1 cellular context compared by ENCODE assay signal in the genomic region with DNA sequence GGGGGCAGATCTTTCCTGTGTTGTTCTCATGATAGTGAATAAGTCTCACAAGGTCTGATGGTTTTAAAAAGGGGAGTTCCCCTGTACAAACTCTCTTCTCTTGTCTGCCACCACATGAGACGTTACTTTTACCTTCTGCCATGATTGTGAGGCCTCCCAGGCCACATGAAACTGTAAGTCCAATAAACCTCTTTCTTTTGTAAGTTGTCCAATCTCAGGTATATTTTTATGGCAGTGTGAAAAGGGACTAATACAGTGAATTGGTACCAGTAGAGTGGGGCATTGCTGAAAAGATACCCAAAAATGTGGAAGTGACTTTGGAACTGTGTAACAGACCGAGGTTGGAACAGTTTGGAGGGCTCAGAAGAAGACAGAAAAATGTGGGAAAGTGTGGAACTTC.
TF ChIP-seq lines count a peak whose summit lies in the region.

No MANE protein-coding gene starts in this region.

TF ChIP-seq in K562, 482 proteins besides CTCF, POLR2A, EP300 and RAD21:
- peak; percentile 68; the same call in 1 of the 2 replicates for TF ChIP-seq ZNF766 (CRISPR knock-in tag; conservative IDR thresholded peaks at IDR 0.05)
